ENCODE assay signal across 13 cellular contexts in the genomic region with DNA sequence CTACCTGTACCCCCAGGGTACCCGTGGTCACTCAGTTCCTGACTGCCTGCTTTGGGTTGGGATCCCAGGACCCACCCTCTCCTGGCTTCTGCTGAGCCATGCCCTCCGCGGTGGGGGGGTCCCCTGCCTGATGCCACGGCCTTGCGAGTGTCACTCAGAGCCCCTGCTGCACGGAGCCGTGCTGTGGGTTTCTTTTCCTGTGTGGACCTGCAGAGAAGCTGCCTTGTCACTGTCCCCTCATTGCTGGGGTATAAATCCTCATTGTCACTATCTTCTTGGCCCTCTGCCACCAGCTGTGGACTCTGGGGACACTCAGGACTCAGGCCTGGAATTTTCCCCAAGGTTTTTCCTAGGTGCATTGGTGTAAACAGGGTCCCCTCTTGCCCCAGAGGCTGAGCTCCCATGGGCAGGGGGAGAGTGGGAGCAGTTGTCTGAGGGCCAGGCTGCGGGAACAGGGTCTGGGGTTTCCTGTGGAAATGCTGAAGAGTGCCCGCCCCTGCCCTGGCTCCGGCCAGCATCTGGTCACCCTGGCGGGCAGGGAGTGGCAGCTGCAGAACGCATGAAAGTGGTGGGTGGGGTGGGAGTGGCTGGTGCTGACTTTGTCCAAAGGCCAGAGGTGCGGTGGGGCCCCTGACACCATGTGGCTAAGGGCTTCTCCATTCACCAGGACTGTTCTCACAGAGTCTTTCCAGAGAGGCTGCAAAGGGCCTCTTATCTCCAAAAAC.
DNase-seq lines count a peak whose midpoint lies in the region; ATAC-seq, FAIRE-seq and TF ChIP-seq lines count a peak whose summit lies in the region.
"Had no signal": no experiment of that assay in that cellular context is flagged by ENCODE, and none has a peak within 500 bp of the region (broad histone marks: within the 10 kb centered on the region; RNA-seq: fewer than 3 reads in every experiment).

No MANE protein-coding gene starts in this region.

- H3K9me3 ChIP-seq in heart right ventricle (peaks cover 0 to 27% (median 9%) of the 10 kb centered on the region in 11 donors), aorta (ENCODE audit: control insufficient read depth, low read length) (peaks cover 3% of the 10 kb centered on the region), colonic mucosa (no peaks in the 10 kb centered on the region)

- TF ChIP-seq CTCF in heart right ventricle (IDR thresholded peaks at IDR 0.05) (no peak), bronchial epithelial cell (IDR thresholded peaks at IDR 0.05; ENCODE audit: insufficient read depth, low read length, severe bottlenecking) (no peak), colonic mucosa (IDR thresholded peaks at IDR 0.05) (no peak)

- H3K27me3 ChIP-seq in heart right ventricle (peaks cover 2 to 81% (median 14%) of the 10 kb centered on the region in 7 donors), bronchial epithelial cell (ENCODE audit: control insufficient read depth, insufficient read depth, low read length) (no peaks in the 10 kb centered on the region), aorta (ENCODE audit: control insufficient read depth in 1 of 2, insufficient read depth in 2 of 2, low read length in 1 of 2) (no peaks in the 10 kb centered on the region), colonic mucosa (no peaks in the 10 kb centered on the region)

- H3K36me3 ChIP-seq in heart right ventricle: no peaks in the 10 kb centered on the region
- no peaks in the 10 kb centered on the region for H3K36me3 ChIP-seq in bronchial epithelial cell (ENCODE audit: control insufficient read depth, insufficient read depth, low read length)
- H3K36me3 ChIP-seq in aorta (ENCODE audit: control insufficient read depth in 1 of 2, insufficient read depth in 2 of 2, low read length in 1 of 2): no peaks in the 10 kb centered on the region
- no peaks in the 10 kb centered on the region for H3K36me3 ChIP-seq in colonic mucosa

- no peak overlapping the region for H3K27ac ChIP-seq in heart right ventricle
- no peak overlapping the region for H3K27ac ChIP-seq in aorta (ENCODE audit: low read depth in 1 of 2, low read length in 2 of 2)
- H3K27ac ChIP-seq in colonic mucosa: no peak overlapping the region
- H3K27ac ChIP-seq: KMS-11 had no signal

- WGBS in heart right ventricle, 2 donors: 73 to 77% methylated on average over 13 of the region's 13 CpGs
- 80 to 85% methylated on average over 13 of the region's 13 CpGs for WGBS in aorta, 2 donors

- H3K4me3 ChIP-seq in heart right ventricle (no peak overlapping the region), bronchial epithelial cell (ENCODE audit: low read depth, low read length) (no peak overlapping the region), aorta (ENCODE audit: low read length in 2 of 2) (no peak overlapping the region), colonic mucosa (no peak overlapping the region)

- H3K4me1 ChIP-seq in heart right ventricle (no peaks in the 10 kb centered on the region), aorta (ENCODE audit: control insufficient read depth in 1 of 2, insufficient read depth in 2 of 2, low read length in 2 of 2) (no peaks in the 10 kb centered on the region), colonic mucosa (no peaks in the 10 kb centered on the region)

- ATAC-seq in heart right ventricle (no peak), aorta (ENCODE audit: low FRiP score) (no peak)

- peak; percentile 76 for DNase-seq in cardiac septum (ENCODE audit: low spot score)
- DNase-seq in heart right ventricle: no peak
- DNase-seq in bronchial epithelial cell (ENCODE audit: low read depth): no peak
- peak; percentile 92 for DNase-seq in mesenteric fat pad (ENCODE audit: low spot score)
- peak; percentile 50 to 85 for DNase-seq in aorta
- no peak for DNase-seq in NCI-H226
- DNase-seq in colonic mucosa: no peak
- no peak for DNase-seq in SHP77 (lab: John Stamatoyannopoulos, UW)
- DNase-seq: hippocampal formation; NCI-H345; stimulated activated naive CD4-positive, alpha-beta T cell had no signal

- FAIRE-seq in bronchial epithelial cell (lab: Jason Lieb, UNC): peak; percentile 95
- FAIRE-seq: TTC549 had no signal

- intact Hi-C loops in cardiac septum (cut with DNase I): no loop called here
- intact Hi-C loops in heart right ventricle (cut with DNase I): loop anchor here in 2 of 10 donors (10.0 kb wide), 2 partner anchors 55 to 1895 kb away; no protein-coding TSS in a partner anchor
- intact Hi-C loops in aorta (cut with DNase I): no loop called here
- intact Hi-C loops in colonic mucosa (cut with DNase I): no loop called here

- H3K9ac ChIP-seq in colonic mucosa (ENCODE audit: low read depth in 2 of 2, low read length in 2 of 2): no peak overlapping the region
- H3K9ac ChIP-seq: KMS-11 had no signal

Comparison
In these comparisons a context has a peak if more than half of its experiments do, and no peak if none do; other contexts are left out.
1. DNase-seq: peak in cardiac septum (single experiment), mesenteric fat pad (single experiment) and aorta (2 of 2); none in heart right ventricle (0 of 2), bronchial epithelial cell (single experiment), NCI-H226 (single experiment), colonic mucosa (single experiment) and SHP77 (0 of 2).